In the genomic region with DNA sequence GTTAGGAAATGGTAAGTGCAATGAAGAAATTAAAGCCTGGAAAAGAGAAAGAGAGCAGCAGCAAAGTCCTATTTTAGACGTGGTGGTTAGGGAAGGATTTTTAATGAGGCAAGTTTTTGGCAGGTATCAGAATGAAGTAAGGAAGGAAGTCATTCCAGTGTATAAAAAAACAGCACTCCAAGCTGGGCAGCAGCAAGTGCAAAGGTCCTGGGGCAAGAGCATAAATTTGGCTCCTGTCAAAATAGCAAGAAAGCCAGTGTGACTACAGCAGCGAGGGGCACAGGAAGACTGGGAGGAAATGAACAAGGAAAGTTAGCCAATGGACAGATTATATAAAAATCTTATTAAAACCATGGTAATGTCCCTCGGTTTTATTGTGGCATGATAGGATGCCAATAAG, we compare ENCODE assay signal across 26 cellular contexts.
"Had no signal": no experiment of that assay in that cellular context is flagged by ENCODE, and none has a peak within 500 bp of the region (broad histone marks: within the 10 kb centered on the region; RNA-seq: fewer than 3 reads in every experiment).

No MANE protein-coding gene starts in this region.

- H3K9me3 ChIP-seq: colonic mucosa, esophagus squamous epithelium, gastrocnemius medialis, heart right ventricle, left lung, lower lobe of right lung, mucosa of descending colon had no signal

- ATAC-seq: esophagus mucosa, gastrocnemius medialis, heart right ventricle, left cardiac atrium, left lung, left ventricle myocardium superior, lower lobe of right lung, mucosa of descending colon had no signal

- H3K36me3 ChIP-seq: colonic mucosa, esophagus squamous epithelium, gastrocnemius medialis, heart right ventricle, left lung, lower lobe of right lung had no signal

- H3K4me3 Mint-ChIP-seq: dendritic cell treated with granulocyte-macrophage colony-stimulating factor and Interleukin-4, amounts not matched to agents 40 ng/mL and 50 ng/mL, for 4 days; mesothelial cell of epicardium; naive B cell had no signal

- H3K4me1 ChIP-seq: colonic mucosa, esophagus squamous epithelium, left lung, lower lobe of right lung had no signal

- H3K4me3 ChIP-seq: colonic mucosa, dorsolateral prefrontal cortex, esophagus squamous epithelium, heart right ventricle, left lung, lower lobe of right lung, mucosa of descending colon had no signal

- H3K36me3 Mint-ChIP-seq: mesothelial cell of epicardium, naive B cell had no signal

- H3K27ac ChIP-seq: colonic mucosa, dorsolateral prefrontal cortex, epithelial cell of prostate, esophagus squamous epithelium, gastrocnemius medialis, heart right ventricle, left lung, lower lobe of right lung had no signal

- DNase-seq: colonic mucosa; cortex of kidney; dorsolateral prefrontal cortex; effector CD4-positive, alpha-beta T cell; effector memory CD4-positive, alpha-beta T cell; erythroblast; esophagus squamous epithelium; foreskin fibroblast; foreskin melanocyte; gastrocnemius medialis; glutamatergic neuron; head of caudate nucleus; heart right ventricle; hippocampal formation; left cardiac atrium; left lung; left ventricle myocardium superior; lower lobe of right lung; mesenchymal stem cell; mucosa of descending colon; naive B cell had no signal

- FAIRE-seq: keratinocyte had no signal

- H3K27me3 ChIP-seq: colonic mucosa, dorsolateral prefrontal cortex, esophagus squamous epithelium, gastrocnemius medialis, heart right ventricle, left lung had no signal

- H3K27ac Mint-ChIP-seq: dendritic cell treated with granulocyte-macrophage colony-stimulating factor and Interleukin-4, amounts not matched to agents 40 ng/mL and 50 ng/mL, for 4 days; mesothelial cell of epicardium had no signal

- H3K9me3 Mint-ChIP-seq: dendritic cell treated with granulocyte-macrophage colony-stimulating factor and Interleukin-4, amounts not matched to agents 40 ng/mL and 50 ng/mL, for 4 days; mesothelial cell of epicardium had no signal

- H3K4me1 Mint-ChIP-seq: naive B cell had no signal

- H3K27me3 Mint-ChIP-seq: dendritic cell treated with granulocyte-macrophage colony-stimulating factor and Interleukin-4, amounts not matched to agents 40 ng/mL and 50 ng/mL, for 4 days; naive B cell had no signal
